In the genomic region with DNA sequence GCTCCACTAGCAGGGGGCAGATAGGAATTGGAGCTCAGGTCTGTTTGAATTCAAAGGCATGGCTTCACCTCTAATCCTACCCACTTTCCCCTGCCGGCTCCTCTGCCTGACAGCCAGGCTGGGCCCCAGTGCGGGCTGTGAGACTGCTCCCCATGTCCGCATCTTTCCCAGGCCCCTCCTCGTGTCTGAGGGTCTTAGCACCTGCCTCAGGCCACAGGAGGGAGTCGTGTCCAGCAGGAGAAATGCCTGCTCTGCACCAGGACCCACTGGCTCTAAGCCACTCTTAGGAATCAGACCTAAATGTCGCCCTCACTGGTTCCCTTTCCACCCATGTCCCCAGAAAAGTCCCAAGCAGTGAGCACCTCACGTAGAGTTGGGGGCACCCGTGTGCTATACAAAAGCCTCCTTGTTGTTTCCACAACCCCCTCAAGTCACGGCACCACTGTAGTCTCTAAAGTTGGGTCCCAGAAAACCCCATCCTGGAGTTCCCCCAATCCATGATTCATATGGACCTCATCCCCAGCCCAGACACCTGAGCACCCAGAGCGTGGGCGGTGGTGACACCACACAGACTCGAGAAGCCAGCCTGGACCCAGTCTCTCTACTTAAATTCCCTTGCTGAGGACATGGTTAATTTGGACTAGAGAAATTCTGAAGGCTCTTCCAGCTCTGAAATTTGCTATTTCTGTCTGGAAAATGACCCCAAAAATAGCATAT, we compare ENCODE assay signal across 16 cellular contexts.
DNase-seq lines count a peak whose midpoint lies in the region; ATAC-seq, FAIRE-seq and TF ChIP-seq lines count a peak whose summit lies in the region.
"Had no signal": no experiment of that assay in that cellular context is flagged by ENCODE, and none has a peak within 500 bp of the region (broad histone marks: within the 10 kb centered on the region; RNA-seq: fewer than 3 reads in every experiment).

No MANE protein-coding gene starts in this region.

- H3K9ac ChIP-seq in HepG2 (ENCODE audit: insufficient read depth, low read depth, low read length) = no peak overlapping the region

- no TSS peak for BruUV-seq in HepG2 (replicated peaks; lab: Mats Ljungman, UMichigan)

- TF ChIP-seq EP300 in HepG2 (IDR thresholded peaks at IDR 0.05; ENCODE audit: low read depth in 2 of 2, low read length in 2 of 2) (no peak), HepG2 (CRISPR knock-in tag; IDR thresholded peaks at IDR 0.05; ENCODE audit: borderline replicate concordance) (no peak)

- TF ChIP-seq RAD21 in HepG2 (CRISPR knock-in tag; IDR thresholded peaks at IDR 0.05) = no peak

- in situ Hi-C loops in HepG2 (cut with HindIII; ENCODE audit: extremely low pct_ligation_motif_present, low pct_unique_long_range_greater_than_20kb) = no loop called here

- intact Hi-C loops in HepG2 (cut with micrococcal nuclease; ENCODE audit: unreplicated experiment) = no loop called here
- intact Hi-C loops in right lobe of liver (cut with DNase I) = no loop called here

- TF ChIP-seq CTCF in HepG2 (CRISPR knock-in tag; IDR thresholded peaks at IDR 0.05) (no peak), right lobe of liver (IDR thresholded peaks at IDR 0.05) (no peak)

- H3K4me3 ChIP-seq in HepG2 (replicated peaks in 1 of 3; ENCODE audit: insufficient read depth in 1 of 3, low read depth in 2 of 3, low read length in 3 of 3) (no peak overlapping the region), right lobe of liver (no peak overlapping the region)
- H3K4me3 ChIP-seq: lower lobe of right lung, PC-9 had no signal

- H2AFZ ChIP-seq in HepG2 (ENCODE audit: low read length) = no peak overlapping the region
- H2AFZ ChIP-seq: PC-9 had no signal

- POLR2A ChIA-PET in HepG2 (lab: Yijun Ruan, JAX) = no interaction called here

- no peak for ATAC-seq in HepG2
- no peak for ATAC-seq in right lobe of liver

- no peak overlapping the region for H3K27ac ChIP-seq in HepG2 (ENCODE audit: extremely low read length, insufficient read depth, low read length)
- no peak overlapping the region for H3K27ac ChIP-seq in right lobe of liver
- H3K27ac ChIP-seq: lower lobe of right lung, PC-9 had no signal

- peaks cover 3 to 7% of the 10 kb centered on the region in 2 experiments; a peak in 4 of 5 replicates for H3K27me3 ChIP-seq in HepG2 (ENCODE audit: control insufficient read depth in 1 of 2, insufficient read depth in 2 of 2, low read length in 2 of 2)
- no peaks in the 10 kb centered on the region for H3K27me3 ChIP-seq in right lobe of liver

- H3K4me2 ChIP-seq in HepG2 (ENCODE audit: low read depth, low read length) = no peak overlapping the region
- H3K4me2 ChIP-seq: PC-9 had no signal

- H3K4me3 Mint-ChIP-seq in T-helper 2 cell treated with Interferon-gamma antibody and Interleukin-4, amounts not matched to agents 5 μg/mL and 100 μg/mL, for 36 hours = no peak overlapping the region

- no peaks in the 10 kb centered on the region for H3K9me3 ChIP-seq in HepG2 (ENCODE audit: low read length)
- no peaks in the 10 kb centered on the region for H3K9me3 ChIP-seq in right lobe of liver
- H3K9me3 ChIP-seq: lower lobe of right lung had no signal

- no peaks in the 10 kb centered on the region for H3K4me1 Mint-ChIP-seq in T-helper 2 cell treated with Interferon-gamma antibody and Interleukin-4, amounts not matched to agents 5 μg/mL and 100 μg/mL, for 36 hours (ENCODE audit: low read depth)

- no peaks in the 10 kb centered on the region for H3K36me3 Mint-ChIP-seq in T-helper 2 cell treated with Interferon-gamma antibody and Interleukin-4, amounts not matched to agents 5 μg/mL and 100 μg/mL, for 36 hours (ENCODE audit: low read depth)

- no peak for FAIRE-seq in HepG2 (lab: Jason Lieb, UNC)
- no peak for FAIRE-seq in urothelium cell line (lab: Jason Lieb, UNC)

- H3K9me3 Mint-ChIP-seq in T-helper 2 cell treated with Interferon-gamma antibody and Interleukin-4, amounts not matched to agents 5 μg/mL and 100 μg/mL, for 36 hours = no peaks in the 10 kb centered on the region

- DNase-seq in T-helper 2 cell treated with Interferon-gamma antibody and Interleukin-4, amounts not matched to agents 5 μg/mL and 100 μg/mL, for 36 hours (ENCODE audit: low spot score) = peak; percentile 33
- DNase-seq in T-helper 2 cell (no peak), HepG2 (ENCODE audit: low spot score) (no peak), right lobe of liver (no peak), NCI-H2029 treated with DMSO at 0.1 percent for 48 hours (lab: John Stamatoyannopoulos, UW) (no peak), urothelium cell line (ENCODE audit: low spot score) (no peak), pons (ENCODE audit: low spot score) (no peak)
- peak; percentile 51 for DNase-seq in stimulated activated CD4-positive, alpha-beta T cell treated with anti-CD3 and anti-CD28 coated beads, Interleukin-1b, Interleukin-23, amount 100 ng/mL, for 48 hours
- DNase-seq: 8988T; activated effector memory CD4-positive, alpha-beta T cell treated with anti-CD3 and anti-CD28 coated beads, Interleukin-2, amount 50 U/mL, for 16 hours; aorta; Calu3; GOT3; lower lobe of right lung; MM.1S; PC-9 had no signal

- H3K36me3 ChIP-seq in HepG2 (replicated peaks in 1 of 2; ENCODE audit: control insufficient read depth in 1 of 2, insufficient read depth in 2 of 2, low read length in 2 of 2) (no peaks in the 10 kb centered on the region), right lobe of liver (no peaks in the 10 kb centered on the region)
- H3K36me3 ChIP-seq: lower lobe of right lung had no signal

- TF ChIP-seq POLR2A in HepG2 (IDR thresholded peaks at IDR 0.05; ENCODE audit: insufficient read depth in 1 of 2, low read depth in 2 of 2, low read length in 2 of 2) (no peak), right lobe of liver (IDR thresholded peaks at IDR 0.05) (no peak)

- H3K27me3 Mint-ChIP-seq in T-helper 2 cell treated with Interferon-gamma antibody and Interleukin-4, amounts not matched to agents 5 μg/mL and 100 μg/mL, for 36 hours (ENCODE audit: low read depth) = no peaks in the 10 kb centered on the region

- 62% methylated on average over 10 of the region's 12 CpGs for WGBS in HepG2 (ENCODE audit: low lambda C conversion rate)
- 89% methylated on average over 7 of the region's 12 CpGs for WGBS in right lobe of liver (ENCODE audit: insufficient coverage, low coverage, low lambda C conversion rate, missing lambda C conversion rate)

- no peaks in the 10 kb centered on the region for H3K79me2 ChIP-seq in HepG2 (ENCODE audit: insufficient read depth, low read length)

- H3K4me1 ChIP-seq in HepG2 (ENCODE audit: insufficient read depth, low read length) (no peaks in the 10 kb centered on the region), right lobe of liver (no peaks in the 10 kb centered on the region)
- H3K4me1 ChIP-seq: lower lobe of right lung had no signal

- CTCF ChIA-PET in HepG2 (lab: Yijun Ruan, JAX; ENCODE audit: low intra/inter-chr PET ratio, low total read pairs) = no interaction called here

- H3K27ac Mint-ChIP-seq in T-helper 2 cell treated with Interferon-gamma antibody and Interleukin-4, amounts not matched to agents 5 μg/mL and 100 μg/mL, for 36 hours = no peak overlapping the region

- H4K20me1 ChIP-seq in HepG2 (ENCODE audit: insufficient read depth, low read length) = no peaks in the 10 kb centered on the region

TF ChIP-seq in HepG2, 621 proteins besides CTCF, POLR2A, EP300 and RAD21:
- no peak for TF ChIP-seq NFE2L1 (CRISPR knock-in tag; IDR thresholded peaks at IDR 0.05; ENCODE audit: borderline replicate concordance)
- peak; percentile 33 for TF ChIP-seq STAG1 (CRISPR knock-in tag; IDR thresholded peaks at IDR 0.05)

Comparison
In these comparisons a context has a peak if more than half of its experiments do, and no peak if none do; other contexts are left out.
1. DNase-seq: peak in T-helper 2 cell treated with Interferon-gamma antibody and Interleukin-4, amounts not matched to agents 5 μg/mL and 100 μg/mL, for 36 hours (single experiment) and stimulated activated CD4-positive, alpha-beta T cell treated with anti-CD3 and anti-CD28 coated beads, Interleukin-1b, Interleukin-23, amount 100 ng/mL, for 48 hours (single experiment); none in T-helper 2 cell (0 of 5), HepG2 (single experiment), right lobe of liver (0 of 3), NCI-H2029 treated with DMSO at 0.1 percent for 48 hours (single experiment), urothelium cell line (single experiment) and pons (single experiment).